Comparison of ENCODE assay signal across 8 cellular contexts in genomic region chrX:112841114-112841819, GRCh38. TPM values are rescaled to one million over a fixed set of nuclear protein-coding genes. Genes with fewer than 3 reads are reported as not detected.
DNase-seq lines count a peak whose midpoint lies in the region; ATAC-seq lines count a peak whose summit lies in the region.

No MANE protein-coding gene starts in this region.

- peaks cover 0 to 6% of the 10 kb centered on the region in 2 donors for H3K4me1 ChIP-seq in naive thymus-derived CD4-positive, alpha-beta T cell (ENCODE audit: control insufficient read depth in 2 of 2, insufficient read depth in 2 of 2, low read length in 2 of 2)

- no peaks in the 10 kb centered on the region for H3K36me3 ChIP-seq in naive thymus-derived CD4-positive, alpha-beta T cell (ENCODE audit: control insufficient read depth in 2 of 3, insufficient read depth in 3 of 3, low read length in 3 of 3)

- no peaks in the 10 kb centered on the region for H3K27me3 ChIP-seq in naive thymus-derived CD4-positive, alpha-beta T cell (ENCODE audit: control insufficient read depth in 2 of 2, insufficient read depth in 2 of 2, low read length in 2 of 2)

- no peaks in the 10 kb centered on the region for H3K36me3 Mint-ChIP-seq in activated T-cell treated with anti-CD3 and anti-CD28 coated beads, Interleukin-2, amount 50 U/mL, for 72 hours (ENCODE audit: insufficient read depth in 2 of 2)
- no peaks in the 10 kb centered on the region for H3K36me3 Mint-ChIP-seq in naive thymus-derived CD4-positive, alpha-beta T cell
- no peaks in the 10 kb centered on the region for H3K36me3 Mint-ChIP-seq in stimulated activated effector memory CD8-positive, alpha-beta T cell treated with anti-CD3 and anti-CD28 coated beads, Interleukin-12 subunit alpha, Interleukin-12 subunit beta, amount 100 ng/mL, for 72 hours

- POLR2A ChIA-PET in naive thymus-derived CD4-positive, alpha-beta T cell (lab: Charles Lee): interaction anchor here (1.8 kb wide), 1 partner anchor 161 kb away, joined by 8 read pairs; the partner anchor contains the start of gene LHFPL1

- peak overlapping the region; percentile 66 for H3K27ac ChIP-seq in naive thymus-derived CD4-positive, alpha-beta T cell (ENCODE audit: low read depth, low read length)

- peak; percentile 99 for ATAC-seq in GM21515 (IDR thresholded peaks at IDR 0.05; ENCODE audit: unreplicated experiment)
- peak; percentile 92 to 95 for ATAC-seq in activated T-cell treated with anti-CD3 and anti-CD28 coated beads, Interleukin-2, amount 50 U/mL, for 72 hours (replicated peaks in 1 of 2)
- ATAC-seq in naive thymus-derived CD4-positive, alpha-beta T cell: peak; percentile 98
- peak; percentile 95 for ATAC-seq in stimulated activated effector memory CD8-positive, alpha-beta T cell treated with anti-CD3 and anti-CD28 coated beads, Interleukin-12 subunit alpha, Interleukin-12 subunit beta, amount 100 ng/mL, for 72 hours

- peaks cover 75% of the 10 kb centered on the region for H3K27me3 Mint-ChIP-seq in activated T-cell treated with anti-CD3 and anti-CD28 coated beads, Interleukin-2, amount 50 U/mL, for 72 hours (ENCODE audit: low read depth)
- H3K27me3 Mint-ChIP-seq in naive thymus-derived CD4-positive, alpha-beta T cell: peaks cover 0 to 7% (median 0%) of the 10 kb centered on the region in 5 donors

- peak overlapping the region; percentile 74 for H3K4me3 ChIP-seq in naive thymus-derived CD4-positive, alpha-beta T cell (ENCODE audit: low read length)

- H3K4me1 Mint-ChIP-seq in activated T-cell treated with anti-CD3 and anti-CD28 coated beads, Interleukin-2, amount 50 U/mL, for 72 hours (ENCODE audit: low read depth): peaks cover 18% of the 10 kb centered on the region
- peaks cover 0 to 23% (median 7%) of the 10 kb centered on the region in 7 donors for H3K4me1 Mint-ChIP-seq in naive thymus-derived CD4-positive, alpha-beta T cell
- peaks cover 10% of the 10 kb centered on the region for H3K4me1 Mint-ChIP-seq in stimulated activated effector memory CD8-positive, alpha-beta T cell treated with anti-CD3 and anti-CD28 coated beads, Interleukin-12 subunit alpha, Interleukin-12 subunit beta, amount 100 ng/mL, for 72 hours

- in situ Hi-C loops in Caki2 (cut with HindIII; ENCODE audit: low pct_unique_long_range_greater_than_20kb, low sequenced_read_pairs): no loop called here

- intact Hi-C loops in naive thymus-derived CD4-positive, alpha-beta T cell (cut with micrococcal nuclease): loop anchor here (1.0 to 10.0 kb wide), 4 partner anchors 162 to 1746 kb away; partner anchors contain the start of genes ALG13 (in 2 of the 2), LHFPL1 (in 1 of the 2) and PAK3 (in 1 of the 2)

- DNase-seq in Caki2 (ENCODE audit: low read depth): peak; percentile 86
- DNase-seq in HuH-7 (ENCODE audit: low spot score): peak; percentile 81
- peak; percentile 85 for DNase-seq in OCI-M1 (lab: John Stamatoyannopoulos, UW)
- DNase-seq in activated T-cell treated with anti-CD3 and anti-CD28 coated beads, Interleukin-2, amount 50 U/mL, for 72 hours: peak; percentile 74 to 75
- DNase-seq in fibroblast of gingiva (ENCODE audit: low read depth): peak; percentile 86
- peak; percentile 55 to 82 (median 75) for DNase-seq in naive thymus-derived CD4-positive, alpha-beta T cell
- peak; percentile 50 to 76 for DNase-seq in stimulated activated effector memory CD8-positive, alpha-beta T cell treated with anti-CD3 and anti-CD28 coated beads, Interleukin-12 subunit alpha, Interleukin-12 subunit beta, amount 100 ng/mL, for 72 hours (ENCODE audit: low spot score in 2 of 2)

- H3K4me3 Mint-ChIP-seq in activated T-cell treated with anti-CD3 and anti-CD28 coated beads, Interleukin-2, amount 50 U/mL, for 72 hours: peak overlapping the region; percentile 87
- peak overlapping the region; percentile 81 to 94 (median 88) for H3K4me3 Mint-ChIP-seq in naive thymus-derived CD4-positive, alpha-beta T cell
- peak overlapping the region; percentile 89 for H3K4me3 Mint-ChIP-seq in stimulated activated effector memory CD8-positive, alpha-beta T cell treated with anti-CD3 and anti-CD28 coated beads, Interleukin-12 subunit alpha, Interleukin-12 subunit beta, amount 100 ng/mL, for 72 hours

- CTCF ChIA-PET in naive thymus-derived CD4-positive, alpha-beta T cell (lab: Charles Lee): no interaction called here

- H3K9me3 ChIP-seq in naive thymus-derived CD4-positive, alpha-beta T cell (ENCODE audit: control insufficient read depth in 2 of 3, low read length in 3 of 3): no peaks in the 10 kb centered on the region

- H3K27ac Mint-ChIP-seq in activated T-cell treated with anti-CD3 and anti-CD28 coated beads, Interleukin-2, amount 50 U/mL, for 72 hours: no peak overlapping the region
- H3K27ac Mint-ChIP-seq in naive thymus-derived CD4-positive, alpha-beta T cell: peak overlapping the region; percentile 51 to 92 (median 79)
- peak overlapping the region; percentile 68 for H3K27ac Mint-ChIP-seq in stimulated activated effector memory CD8-positive, alpha-beta T cell treated with anti-CD3 and anti-CD28 coated beads, Interleukin-12 subunit alpha, Interleukin-12 subunit beta, amount 100 ng/mL, for 72 hours

- H3K9me3 Mint-ChIP-seq in activated T-cell treated with anti-CD3 and anti-CD28 coated beads, Interleukin-2, amount 50 U/mL, for 72 hours: no peaks in the 10 kb centered on the region
- no peaks in the 10 kb centered on the region for H3K9me3 Mint-ChIP-seq in naive thymus-derived CD4-positive, alpha-beta T cell
- H3K9me3 Mint-ChIP-seq in stimulated activated effector memory CD8-positive, alpha-beta T cell treated with anti-CD3 and anti-CD28 coated beads, Interleukin-12 subunit alpha, Interleukin-12 subunit beta, amount 100 ng/mL, for 72 hours: no peaks in the 10 kb centered on the region

RNA-seq across cellular contexts. Expression of gene AMOT, which starts 0.6 kb away (rescaled TPM):
- 1.2 TPM in 1 of 2 replicates, not detected in the other for total RNA-seq in Caki2 (2014; rRNA removed; shearing (Covaris generic); ENCODE audit: low replicate concordance)
- total RNA-seq in activated T-cell treated with anti-CD3 and anti-CD28 coated beads, Interleukin-2, amount 50 U/mL, for 72 hours: 1 to 10 TPM; 1.3 TPM
- total RNA-seq in naive thymus-derived CD4-positive, alpha-beta T cell: 1 to 10 TPM; 1.1 to 4.1 (median 3.0) TPM
- polyA plus RNA-seq in naive thymus-derived CD4-positive, alpha-beta T cell: 1 to 10 TPM in 1 of 2 donors, under 1 TPM in 1; 0.44 to 4.4 TPM

Comparison
In these comparisons a context has a peak if more than half of its experiments do, and no peak if none do; other contexts are left out.
1. Peak in every context shown above with its lines: DNase-seq, ATAC-seq, H3K4me3 ChIP-seq and H3K27ac ChIP-seq.